ENCODE assay signal across 22 cellular contexts in genomic region chr4:81199831-81200230, GRCh38. TPM values are rescaled to one million over a fixed set of nuclear protein-coding genes. Genes with fewer than 3 reads are reported as not detected.
"Had no signal": no experiment of that assay in that cellular context is flagged by ENCODE, and none has a peak within 500 bp of the region (broad histone marks: within the 10 kb centered on the region; RNA-seq: fewer than 3 reads in every experiment).

No MANE protein-coding gene starts in this region.

- H3K36me3 ChIP-seq: colonic mucosa, heart right ventricle, left lung, lower lobe of right lung had no signal

- H3K27ac ChIP-seq: colonic mucosa, epithelial cell of prostate, foreskin keratinocyte, heart right ventricle, left lung, lower lobe of right lung had no signal

- H3K27me3 ChIP-seq: colonic mucosa, heart right ventricle, left lung had no signal

- H3K9me3 ChIP-seq: colonic mucosa, left lung, lower lobe of right lung, mucosa of descending colon had no signal

- H3K4me1 ChIP-seq: colonic mucosa, heart right ventricle, left lung, lower lobe of right lung had no signal

- DNase-seq: colonic mucosa; cortex of kidney; effector CD8-positive, alpha-beta T cell; effector memory CD8-positive, alpha-beta T cell; endodermal cell; erythroblast; foreskin keratinocyte; glutamatergic neuron; head of caudate nucleus; heart right ventricle; hippocampal formation; left cardiac atrium; left lung; left ventricle myocardium superior; lower lobe of right lung; mesenchymal stem cell; mucosa of descending colon; naive B cell had no signal

- H3K4me3 ChIP-seq: colonic mucosa, heart right ventricle, left lung, lower lobe of right lung, mucosa of descending colon had no signal

- ATAC-seq: effector memory CD8-positive, alpha-beta T cell; esophagus mucosa; foreskin keratinocyte; heart right ventricle; left cardiac atrium; left lung; left ventricle myocardium superior; lower lobe of right lung; mucosa of descending colon had no signal

RNA-seq across cellular contexts. Expression of gene PRKG2, which starts 15.2 kb away (rescaled TPM):
- total RNA-seq: chondrocyte, lung microvascular endothelial cell had no signal
- polyA plus RNA-seq: heart right ventricle had no signal
